Comparison of ENCODE assay signal across 8 cellular contexts in the genomic region with DNA sequence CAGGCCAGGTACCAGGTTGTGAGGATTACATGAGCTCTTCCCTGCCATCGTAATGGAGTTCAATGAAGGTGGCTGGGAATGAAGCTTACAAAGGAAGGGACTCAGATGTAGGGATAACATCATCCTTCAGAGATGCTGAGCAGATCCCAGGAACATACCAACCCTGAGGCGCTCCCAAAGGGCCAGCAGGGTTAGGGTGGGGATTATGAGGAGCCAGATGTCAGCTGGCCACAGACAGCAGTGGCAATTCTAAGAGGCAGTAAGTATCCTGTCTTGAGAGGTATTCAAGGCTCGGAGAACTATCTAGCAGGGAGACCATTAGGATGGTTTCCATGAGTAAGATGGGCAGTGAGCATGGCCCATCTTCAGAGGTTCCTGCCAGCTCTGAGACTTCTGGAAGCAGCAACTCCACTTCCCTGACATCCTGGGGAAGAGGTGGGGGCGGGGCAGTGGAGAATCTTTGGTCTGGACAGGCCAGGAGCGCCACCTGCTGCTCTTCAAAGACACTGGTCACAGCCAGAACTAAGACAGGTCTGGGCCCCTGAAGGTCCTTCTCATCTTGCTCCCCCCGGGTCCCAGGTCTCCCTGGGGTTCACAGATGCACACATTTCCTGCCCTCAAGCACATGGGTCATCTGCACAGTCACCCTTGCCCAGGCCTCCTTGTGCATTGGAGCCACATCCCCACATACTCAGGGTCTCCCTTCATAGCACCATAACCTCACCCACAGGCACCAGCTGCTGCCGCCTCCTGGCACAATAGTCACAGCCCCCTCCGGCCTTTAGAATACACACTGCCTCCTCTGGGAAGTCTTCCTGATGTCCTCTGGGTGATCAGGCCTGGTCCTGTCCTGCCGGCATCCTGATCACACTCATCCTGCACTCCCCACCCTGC. TPM values are rescaled to one million over a fixed set of nuclear protein-coding genes. Genes with fewer than 3 reads are reported as not detected.
DNase-seq lines count a peak whose midpoint lies in the region; ATAC-seq and TF ChIP-seq lines count a peak whose summit lies in the region.

No MANE protein-coding gene starts in this region.

- no peak overlapping the region for H3K27ac ChIP-seq in DND-41 (ENCODE audit: low read length)
- no peak overlapping the region for H3K27ac ChIP-seq in Panc1 (ENCODE audit: low read length)
- H3K27ac ChIP-seq in gastroesophageal sphincter, result peak overlapping the region in 2 of 4 donors; percentile 12 to 34

- H3K4me3 ChIP-seq in DND-41 (ENCODE audit: low read depth in 1 of 2, low read length in 2 of 2) (no peak overlapping the region), Panc1 (ENCODE audit: low read depth in 2 of 2, low read length in 2 of 2) (no peak overlapping the region), gastroesophageal sphincter (no peak overlapping the region)

- H3K79me2 ChIP-seq in DND-41 (ENCODE audit: insufficient read depth, low read length), result no peaks in the 10 kb centered on the region

- intact Hi-C loops in Panc1 (cut with micrococcal nuclease; ENCODE audit: unreplicated experiment), result loop anchor here (1.0 to 5.0 kb wide), 3 partner anchors 110 to 189 kb away; a partner anchor contains a TSS
- intact Hi-C loops in activated naive CD4-positive, alpha-beta T cell treated with anti-CD3 and anti-CD28 coated beads for 36 hours (cut with micrococcal nuclease), result loop anchor here (1.0 kb wide), 3 partner anchors 110 to 192 kb away; no protein-coding TSS in a partner anchor

- H3K4me1 ChIP-seq in DND-41 (ENCODE audit: insufficient read depth, low read length) (no peaks in the 10 kb centered on the region), Panc1 (ENCODE audit: control insufficient read depth, insufficient read depth, low read length) (peaks cover 10% of the 10 kb centered on the region), gastroesophageal sphincter (peaks cover 0 to 41% (median 22%) of the 10 kb centered on the region in 3 donors)

- H3K4me1 Mint-ChIP-seq in activated naive CD4-positive, alpha-beta T cell treated with anti-CD3 and anti-CD28 coated beads for 36 hours (ENCODE audit: low read depth), result peaks cover 12% of the 10 kb centered on the region

- peaks cover 27% of the 10 kb centered on the region for H3K27me3 ChIP-seq in DND-41 (ENCODE audit: insufficient read depth, low read length, poor library complexity)
- no peaks in the 10 kb centered on the region for H3K27me3 ChIP-seq in Panc1 (ENCODE audit: control insufficient read depth, insufficient read depth, low read length)
- no peaks in the 10 kb centered on the region for H3K27me3 ChIP-seq in gastroesophageal sphincter

- no peak overlapping the region for H2AFZ ChIP-seq in DND-41 (ENCODE audit: low read depth, low read length)

- peaks cover 29% of the 10 kb centered on the region for H3K27me3 Mint-ChIP-seq in activated naive CD4-positive, alpha-beta T cell treated with anti-CD3 and anti-CD28 coated beads for 36 hours (ENCODE audit: low read depth)

- H3K27ac Mint-ChIP-seq in activated naive CD4-positive, alpha-beta T cell treated with anti-CD3 and anti-CD28 coated beads for 36 hours, result no peak overlapping the region

- peak; percentile 50; the same call in 2 of the 3 replicates for ATAC-seq in DND-41 (ENCODE audit: insufficient read depth, low read depth)
- peak; percentile 79 for ATAC-seq in Panc1
- peak; percentile 53 for ATAC-seq in gastroesophageal sphincter
- ATAC-seq in omental fat pad (ENCODE audit: low FRiP score), result peak; percentile 73
- no peak for ATAC-seq in GM18505 (IDR thresholded peaks at IDR 0.05; ENCODE audit: unreplicated experiment)

- no peak overlapping the region for H3K4me3 Mint-ChIP-seq in activated naive CD4-positive, alpha-beta T cell treated with anti-CD3 and anti-CD28 coated beads for 36 hours

- 58% methylated on average over 6 of the region's 9 CpGs; no CpG with 5 or more reads in 1 of the 2 donors for WGBS in gastroesophageal sphincter (ENCODE audit: low coverage in 1 of 2), 2 donors

- H4K20me1 ChIP-seq in DND-41 (ENCODE audit: insufficient read depth, low read length), result peaks cover 20% of the 10 kb centered on the region

- no TSS peak for BruUV-seq in Panc1 (replicated peaks; lab: Mats Ljungman, UMichigan)

- POLR2A ChIA-PET in Panc1 (lab: Charles Lee), result interaction anchor here (0.6 kb wide), 1 partner anchor 109 kb away, joined by 3 read pairs; no protein-coding TSS in a partner anchor

- H3K36me3 ChIP-seq in DND-41 (ENCODE audit: insufficient read depth, low read length), result no peaks in the 10 kb centered on the region
- no peaks in the 10 kb centered on the region for H3K36me3 ChIP-seq in Panc1 (ENCODE audit: control insufficient read depth, insufficient read depth, low read length)
- H3K36me3 ChIP-seq in gastroesophageal sphincter, result no peaks in the 10 kb centered on the region

- CTCF ChIA-PET in Panc1 (lab: Charles Lee), result interaction anchor here (0.5 to 4.2 kb wide), 14 partner anchors 26 to 640 kb away, joined by 3 to 71 read pairs (median 4); no protein-coding TSS in a partner anchor
- CTCF ChIA-PET in activated naive CD4-positive, alpha-beta T cell treated with anti-CD3 and anti-CD28 coated beads for 36 hours (lab: Charles Lee), result interaction anchor here (0.8 to 8.6 kb wide), 24 partner anchors 9 to 192 kb away, joined by 3 to 177 read pairs (median 5); a partner anchor contains a TSS

- in situ Hi-C loops in Panc1 (cut with HindIII; ENCODE audit: low pct_unique_long_range_greater_than_20kb, low sequenced_read_pairs), result loop anchor here (25.0 kb wide), 1 partner anchor 99 kb away; no protein-coding TSS in a partner anchor

- H3K9ac ChIP-seq in DND-41 (ENCODE audit: low read depth, low read length), result no peak overlapping the region

- H3K9me3 Mint-ChIP-seq in activated naive CD4-positive, alpha-beta T cell treated with anti-CD3 and anti-CD28 coated beads for 36 hours, result no peaks in the 10 kb centered on the region

- H3K36me3 Mint-ChIP-seq in activated naive CD4-positive, alpha-beta T cell treated with anti-CD3 and anti-CD28 coated beads for 36 hours (ENCODE audit: low read depth), result no peaks in the 10 kb centered on the region

- no peak overlapping the region for H3K4me2 ChIP-seq in DND-41 (ENCODE audit: insufficient read depth, low read length)

- DNase-seq in DND-41 (peak; percentile 51), LHCN-M2 (ENCODE audit: low read depth) (peak; percentile 78), Panc1 (ENCODE audit: low read depth, low spot score) (peak; percentile 53), omental fat pad (ENCODE audit: low spot score) (peak; percentile 93), ureter (ENCODE audit: low spot score) (peak; percentile 90)
- peak; percentile 76 for DNase-seq in activated naive CD4-positive, alpha-beta T cell treated with anti-CD3 and anti-CD28 coated beads for 36 hours

- TF ChIP-seq CTCF in DND-41 (IDR thresholded peaks at IDR 0.05; ENCODE audit: borderline replicate concordance, extremely low read depth, low read length, poor library complexity, severe bottlenecking), result peak; percentile 60
- peak; percentile 93 for TF ChIP-seq CTCF in Panc1 (IDR thresholded peaks at IDR 0.05)
- peak in 3 of 4 experiments; percentile 84 to 93 (median 91) for TF ChIP-seq CTCF in gastroesophageal sphincter (IDR thresholded peaks at IDR 0.05)
- TF ChIP-seq CTCF in omental fat pad (IDR thresholded peaks at IDR 0.05), result peak in 1 of 3 donors; percentile 71

- no peaks in the 10 kb centered on the region for H3K9me3 ChIP-seq in DND-41 (ENCODE audit: insufficient read depth, low read length, severe bottlenecking)
- H3K9me3 ChIP-seq in Panc1 (ENCODE audit: control insufficient read depth, insufficient read depth, low read depth, low read length), result no peaks in the 10 kb centered on the region
- H3K9me3 ChIP-seq in gastroesophageal sphincter, result no peaks in the 10 kb centered on the region

- no peak for TF ChIP-seq EP300 in gastroesophageal sphincter (IDR thresholded peaks at IDR 0.05)

- TF ChIP-seq POLR2A in gastroesophageal sphincter (IDR thresholded peaks at IDR 0.05) (no peak), GM18505 (IDR thresholded peaks at IDR 0.05; ENCODE audit: borderline replicate concordance, extremely low read depth, insufficient read depth, insufficient read length) (no peak)

RNA-seq across cellular contexts. Expression of a gene that starts 2.8 kb away (rescaled TPM):
- total RNA-seq in LHCN-M2 (2014; rRNA removed) (33.0 and 39.8 TPM in 2 replicates), Panc1 (2021; ENCODE audit: unreplicated experiment) (36.1 TPM), gastroesophageal sphincter (100 to 1,000 TPM in 1 of 4 donors, 10 to 100 TPM in 3; 45.1 to 112 (median 52.6) TPM), omental fat pad (10 to 100 TPM; 27.3 to 38.1 (median 30.8) TPM), ureter (68.2 TPM)
- 45.9 TPM for polyA plus RNA-seq in LHCN-M2 (2012)
- 32.5 TPM for polyA plus RNA-seq in Panc1 (2012; ENCODE audit: insufficient read length)
- total RNA-seq in activated naive CD4-positive, alpha-beta T cell treated with anti-CD3 and anti-CD28 coated beads for 36 hours, result under 1 TPM; 0.19 to 0.49 TPM

Comparison
In these comparisons a context has a peak if more than half of its experiments do, and no peak if none do; other contexts are left out.
1. RNA of a gene that starts 2.8 kb away (total RNA-seq): 68.2 TPM in ureter (single experiment), 45.1 to 112 TPM in gastroesophageal sphincter, 33.0 to 39.8 TPM in LHCN-M2, 36.1 TPM in Panc1 (single experiment) and 27.3 to 38.1 TPM in omental fat pad; 0.19 to 0.49 TPM in activated naive CD4-positive, alpha-beta T cell treated with anti-CD3 and anti-CD28 coated beads for 36 hours; every median in the first group is over 10 times any median in the second.
2. Peak in every context shown above with its lines, with median percentiles within 50 percentile points of each other: DNase-seq.